ENCODE assay signal across 1 cellular context in genomic region chr3:69869643-69870042, GRCh38.
TF ChIP-seq lines count a peak whose summit lies in the region.

No MANE protein-coding gene starts in this region.

TF ChIP-seq in K562, 482 proteins besides CTCF, POLR2A, EP300 and RAD21 (continued from another document):
- TF ChIP-seq MGA (IDR thresholded peaks at IDR 0.05): no peak
- TF ChIP-seq PTBP1 (IDR thresholded peaks at IDR 0.05; ENCODE audit: low read depth, low read length): no peak
- no peak for TF ChIP-seq ZBTB43 (CRISPR knock-in tag; IDR thresholded peaks at IDR 0.05)
- no peak for TF ChIP-seq ZBTB7A (IDR thresholded peaks at IDR 0.05; ENCODE audit: borderline replicate concordance, control insufficient read depth, low read depth, low read length)
- TF ChIP-seq NFATC3 (IDR thresholded peaks at IDR 0.05): no peak
- no peak for TF ChIP-seq PPARD (CRISPR knock-in tag; IDR thresholded peaks at IDR 0.05)
- no peak for TF ChIP-seq ZNF263 (CRISPR knock-in tag; IDR thresholded peaks at IDR 0.05; ENCODE audit: borderline replicate concordance)
- no peak for TF ChIP-seq NCOA4 (IDR thresholded peaks at IDR 0.05; ENCODE audit: partially characterized antibody)
- no peak for TF ChIP-seq CREB1 (IDR thresholded peaks at IDR 0.05)
- TF ChIP-seq CREB1 (CRISPR knock-in tag; IDR thresholded peaks at IDR 0.05): no peak
- TF ChIP-seq HDGF (IDR thresholded peaks at IDR 0.05): no peak
- no peak for TF ChIP-seq PHF20 (IDR thresholded peaks at IDR 0.05; ENCODE audit: partially characterized antibody)
- TF ChIP-seq EGR1 (conservative IDR thresholded peaks at IDR 0.05): no peak
- no peak for TF ChIP-seq ZNF436 (CRISPR knock-in tag; IDR thresholded peaks at IDR 0.05)
- TF ChIP-seq CAMTA2 (CRISPR knock-in tag; conservative IDR thresholded peaks at IDR 0.05): no peak
- TF ChIP-seq MAFK (IDR thresholded peaks at IDR 0.05; ENCODE audit: low read length): no peak
- no peak for TF ChIP-seq ZNF146 (CRISPR knock-in tag; IDR thresholded peaks at IDR 0.05; ENCODE audit: unreplicated experiment)
- TF ChIP-seq CBX1 (IDR thresholded peaks at IDR 0.05; ENCODE audit: low read depth): no peak
- TF ChIP-seq MIER1 (IDR thresholded peaks at IDR 0.05; ENCODE audit: low read depth): no peak
